Comparison of ENCODE assay signal across 9 cellular contexts in genomic region chr19:1040476-1041271, GRCh38. TPM values are rescaled to one million over a fixed set of nuclear protein-coding genes. Genes with fewer than 3 reads are reported as not detected.
DNase-seq lines count a peak whose midpoint lies in the region; ATAC-seq, FAIRE-seq and TF ChIP-seq lines count a peak whose summit lies in the region.
"Had no signal": no experiment of that assay in that cellular context is flagged by ENCODE, and none has a peak within 500 bp of the region (broad histone marks: within the 10 kb centered on the region; RNA-seq: fewer than 3 reads in every experiment).

No MANE protein-coding gene starts in this region.

- H3K79me2 ChIP-seq in Karpas-422 (ENCODE audit: low read length): no peaks in the 10 kb centered on the region
- no peaks in the 10 kb centered on the region for H3K79me2 ChIP-seq in fibroblast of lung (ENCODE audit: control insufficient read depth, insufficient read depth, low read length)

- peak; percentile 66 for FAIRE-seq in RCC 7860 (lab: Jason Lieb, UNC)

- intact Hi-C loops in activated T-helper 1 cell treated with anti-CD3 and anti-CD28 coated beads, Interleukin-12 subunit alpha, Interleukin-12 subunit beta, Interleukin-2, Interleukin-4 antibody, amounts not matched to agents 30 ng/mL and 10 ng/mL and 1 ng/mL, durations not matched to agents 14 hours and 24 hours and 36 hours (cut with micrococcal nuclease): loop anchor here (1.0 to 2.0 kb wide), 3 partner anchors 19 to 62 kb away; partner anchors contain the start of genes GPX4, RNU6-2 and TMEM259
- intact Hi-C loops in naive thymus-derived CD4-positive, alpha-beta T cell (cut with micrococcal nuclease): loop anchor here (1.0 to 5.0 kb wide), 8 partner anchors 12 to 165 kb away; partner anchors contain the start of genes ARHGAP45 (in 2 of the 2), RNU6-2 (in 2 of the 2), TMEM259 (in 2 of the 2) and POLR2E (in 1 of the 2)

- DNase-seq in CD4-positive, CD25-positive, alpha-beta regulatory T cell: peak; percentile 85 to 96 (median 86)
- DNase-seq in Karpas-422: peak; percentile 98
- DNase-seq in RCC 7860 (ENCODE audit: low spot score): peak; percentile 76
- DNase-seq in activated T-helper 1 cell treated with anti-CD3 and anti-CD28 coated beads, Interleukin-12 subunit alpha, Interleukin-12 subunit beta, Interleukin-2, Interleukin-4 antibody, amounts not matched to agents 30 ng/mL and 10 ng/mL and 1 ng/mL, durations not matched to agents 14 hours and 24 hours and 36 hours (ENCODE audit: low spot score): peak; percentile 90
- DNase-seq in fibroblast of lung (ENCODE audit: low read depth in 2 of 2): peak; percentile 94 to 95
- peak; percentile 70 to 90 (median 87) for DNase-seq in naive thymus-derived CD4-positive, alpha-beta T cell
- peak; percentile 86 to 87 for DNase-seq in stimulated activated CD8-positive, alpha-beta memory T cell treated with anti-CD3 and anti-CD28 coated beads, Interleukin-7, amount 100 ng/mL, for 4 hours (ENCODE audit: low read depth in 2 of 2)

- peaks cover 5 to 59% (median 28%) of the 10 kb centered on the region in 4 donors for H3K4me1 Mint-ChIP-seq in CD4-positive, CD25-positive, alpha-beta regulatory T cell
- peaks cover 47% of the 10 kb centered on the region for H3K4me1 Mint-ChIP-seq in activated T-helper 1 cell treated with anti-CD3 and anti-CD28 coated beads, Interleukin-12 subunit alpha, Interleukin-12 subunit beta, Interleukin-2, Interleukin-4 antibody, amounts not matched to agents 30 ng/mL and 10 ng/mL and 1 ng/mL, durations not matched to agents 14 hours and 24 hours and 36 hours (ENCODE audit: low read depth)
- peaks cover 24 to 59% (median 49%) of the 10 kb centered on the region in 7 donors for H3K4me1 Mint-ChIP-seq in naive thymus-derived CD4-positive, alpha-beta T cell

- H3K9ac ChIP-seq in Karpas-422 (ENCODE audit: low read length): peak overlapping the region; percentile 79
- H3K9ac ChIP-seq in fibroblast of lung (ENCODE audit: insufficient read depth, low read length): peak overlapping the region; percentile 18

- peak; percentile 59 to 66 for ATAC-seq in CD4-positive, CD25-positive, alpha-beta regulatory T cell (ENCODE audit: low read depth in 2 of 2)
- peak; percentile 33 for ATAC-seq in GM21528 (IDR thresholded peaks at IDR 0.05; ENCODE audit: low FRiP score, unreplicated experiment)
- ATAC-seq in naive thymus-derived CD4-positive, alpha-beta T cell: peak; percentile 63

- peak overlapping the region; percentile 87 for H3K4me2 ChIP-seq in Karpas-422 (ENCODE audit: low read depth, low read length, poor library complexity, severe bottlenecking)
- peak overlapping the region; percentile 93 for H3K4me2 ChIP-seq in fibroblast of lung (ENCODE audit: extremely low read depth, insufficient read depth, low read length)

- H2AFZ ChIP-seq in Karpas-422 (ENCODE audit: low read length) (peak overlapping the region; percentile 17; the same call in 1 of the 2 replicates), fibroblast of lung (ENCODE audit: low read length) (peak overlapping the region; percentile 51)

- H3K27me3 ChIP-seq in CD4-positive, CD25-positive, alpha-beta regulatory T cell (ENCODE audit: control insufficient read depth, insufficient read depth, low read length): no peaks in the 10 kb centered on the region
- H3K27me3 ChIP-seq in Karpas-422 (ENCODE audit: low read length): no peaks in the 10 kb centered on the region
- no peaks in the 10 kb centered on the region for H3K27me3 ChIP-seq in fibroblast of lung (ENCODE audit: control insufficient read depth, insufficient read depth, low read length)
- H3K27me3 ChIP-seq in naive thymus-derived CD4-positive, alpha-beta T cell (ENCODE audit: control insufficient read depth in 2 of 2, insufficient read depth in 2 of 2, low read length in 2 of 2): no peaks in the 10 kb centered on the region

- TF ChIP-seq CTCF in fibroblast of lung (conservative IDR thresholded peaks at IDR 0.05 in 1 of 2, IDR thresholded peaks at IDR 0.05 in 1 of 2; ENCODE audit: low read depth in 1 of 2, low read length in 2 of 2): no peak

- H3K4me3 Mint-ChIP-seq in CD4-positive, CD25-positive, alpha-beta regulatory T cell: peak overlapping the region; percentile 92 to 99 (median 98)
- H3K4me3 Mint-ChIP-seq in activated T-helper 1 cell treated with anti-CD3 and anti-CD28 coated beads, Interleukin-12 subunit alpha, Interleukin-12 subunit beta, Interleukin-2, Interleukin-4 antibody, amounts not matched to agents 30 ng/mL and 10 ng/mL and 1 ng/mL, durations not matched to agents 14 hours and 24 hours and 36 hours: peak overlapping the region; percentile 97
- peak overlapping the region; percentile 95 to 100 (median 98) for H3K4me3 Mint-ChIP-seq in naive thymus-derived CD4-positive, alpha-beta T cell

- H3K27ac ChIP-seq in CD4-positive, CD25-positive, alpha-beta regulatory T cell (ENCODE audit: insufficient read depth, low read length, poor library complexity, severe bottlenecking): peak overlapping the region; percentile 74
- H3K27ac ChIP-seq in Karpas-422 (ENCODE audit: low read length) (peak overlapping the region; percentile 56), fibroblast of lung (ENCODE audit: insufficient read depth, low read length) (no peak overlapping the region)
- H3K27ac ChIP-seq in naive thymus-derived CD4-positive, alpha-beta T cell (ENCODE audit: low read depth, low read length): peak overlapping the region; percentile 74

- no peaks in the 10 kb centered on the region for H3K9me3 ChIP-seq in CD4-positive, CD25-positive, alpha-beta regulatory T cell (ENCODE audit: control insufficient read depth in 2 of 2, low read length in 2 of 2)
- H3K9me3 ChIP-seq in Karpas-422 (ENCODE audit: low read length) (no peaks in the 10 kb centered on the region), fibroblast of lung (ENCODE audit: control insufficient read depth, insufficient read depth, low read depth, low read length) (no peaks in the 10 kb centered on the region)
- H3K9me3 ChIP-seq in naive thymus-derived CD4-positive, alpha-beta T cell (ENCODE audit: control insufficient read depth in 2 of 3, low read length in 3 of 3): no peaks in the 10 kb centered on the region

- POLR2A ChIA-PET in naive thymus-derived CD4-positive, alpha-beta T cell (lab: Charles Lee): interaction anchor here (0.6 to 9.4 kb wide), 23 partner anchors 8 to 449 kb away, joined by 3 to 342 read pairs (median 5); partner anchors contain the start of genes ARHGAP45, CIRBP, CNN2 and GPX4

- CTCF ChIA-PET in naive thymus-derived CD4-positive, alpha-beta T cell (lab: Charles Lee): interaction anchor here (0.6 to 3.1 kb wide), 10 partner anchors 10 to 1706 kb away, joined by 3 to 13 read pairs (median 4); partner anchors contain the start of genes CIRBP, CNN2 and RNU6-2

- peaks cover 23% of the 10 kb centered on the region for H3K36me3 ChIP-seq in CD4-positive, CD25-positive, alpha-beta regulatory T cell (ENCODE audit: control insufficient read depth, insufficient read depth, low read length)
- peaks cover 4% of the 10 kb centered on the region; the same call in 1 of the 2 replicates for H3K36me3 ChIP-seq in Karpas-422 (ENCODE audit: insufficient read depth, low read length)
- H3K36me3 ChIP-seq in fibroblast of lung (ENCODE audit: control insufficient read depth, insufficient read depth, low read length): peaks cover 17% of the 10 kb centered on the region
- H3K36me3 ChIP-seq in naive thymus-derived CD4-positive, alpha-beta T cell (ENCODE audit: control insufficient read depth in 2 of 3, insufficient read depth in 3 of 3, low read length in 3 of 3): peaks cover 6 to 46% (median 7%) of the 10 kb centered on the region in 3 experiments

- H3K4me1 ChIP-seq in CD4-positive, CD25-positive, alpha-beta regulatory T cell (ENCODE audit: control insufficient read depth, insufficient read depth, low read length, poor library complexity, severe bottlenecking): peaks cover 45% of the 10 kb centered on the region
- H3K4me1 ChIP-seq in Karpas-422 (ENCODE audit: low read length) (peaks cover 42% of the 10 kb centered on the region), fibroblast of lung (ENCODE audit: control insufficient read depth, extremely low read depth, insufficient read depth, low read length) (peaks cover 26% of the 10 kb centered on the region)
- peaks cover 30 to 42% of the 10 kb centered on the region in 2 donors for H3K4me1 ChIP-seq in naive thymus-derived CD4-positive, alpha-beta T cell (ENCODE audit: control insufficient read depth in 2 of 2, insufficient read depth in 2 of 2, low read length in 2 of 2)

- no peaks in the 10 kb centered on the region for H3K27me3 Mint-ChIP-seq in CD4-positive, CD25-positive, alpha-beta regulatory T cell
- H3K27me3 Mint-ChIP-seq in activated T-helper 1 cell treated with anti-CD3 and anti-CD28 coated beads, Interleukin-12 subunit alpha, Interleukin-12 subunit beta, Interleukin-2, Interleukin-4 antibody, amounts not matched to agents 30 ng/mL and 10 ng/mL and 1 ng/mL, durations not matched to agents 14 hours and 24 hours and 36 hours (ENCODE audit: insufficient read depth): no peaks in the 10 kb centered on the region
- no peaks in the 10 kb centered on the region for H3K27me3 Mint-ChIP-seq in naive thymus-derived CD4-positive, alpha-beta T cell

- peak overlapping the region; percentile 90 to 95 (median 93) for H3K27ac Mint-ChIP-seq in CD4-positive, CD25-positive, alpha-beta regulatory T cell
- peak overlapping the region; percentile 86 for H3K27ac Mint-ChIP-seq in activated T-helper 1 cell treated with anti-CD3 and anti-CD28 coated beads, Interleukin-12 subunit alpha, Interleukin-12 subunit beta, Interleukin-2, Interleukin-4 antibody, amounts not matched to agents 30 ng/mL and 10 ng/mL and 1 ng/mL, durations not matched to agents 14 hours and 24 hours and 36 hours
- H3K27ac Mint-ChIP-seq in naive thymus-derived CD4-positive, alpha-beta T cell: peak overlapping the region; percentile 79 to 98 (median 95)

- H3K36me3 Mint-ChIP-seq in CD4-positive, CD25-positive, alpha-beta regulatory T cell: peaks cover 18% of the 10 kb centered on the region
- peaks cover 22% of the 10 kb centered on the region for H3K36me3 Mint-ChIP-seq in activated T-helper 1 cell treated with anti-CD3 and anti-CD28 coated beads, Interleukin-12 subunit alpha, Interleukin-12 subunit beta, Interleukin-2, Interleukin-4 antibody, amounts not matched to agents 30 ng/mL and 10 ng/mL and 1 ng/mL, durations not matched to agents 14 hours and 24 hours and 36 hours (ENCODE audit: low read depth)
- peaks cover 6 to 30% (median 14%) of the 10 kb centered on the region in 5 donors for H3K36me3 Mint-ChIP-seq in naive thymus-derived CD4-positive, alpha-beta T cell

- peak overlapping the region; percentile 85 for H3K4me3 ChIP-seq in CD4-positive, CD25-positive, alpha-beta regulatory T cell (ENCODE audit: low read depth, low read length)
- H3K4me3 ChIP-seq in Karpas-422 (ENCODE audit: low read length) (peak overlapping the region; percentile 79), fibroblast of lung (replicated peaks in 1 of 4; ENCODE audit: control extremely low read depth in 1 of 4, insufficient read depth in 1 of 4, low read depth in 3 of 4, low read length in 4 of 4) (peak overlapping the region; percentile 53 to 67 (median 58))
- H3K4me3 ChIP-seq in naive thymus-derived CD4-positive, alpha-beta T cell (ENCODE audit: low read length): peak overlapping the region; percentile 74

- H3K9me3 Mint-ChIP-seq in CD4-positive, CD25-positive, alpha-beta regulatory T cell: peaks cover 0 to 2% (median 0%) of the 10 kb centered on the region in 7 donors
- H3K9me3 Mint-ChIP-seq in activated T-helper 1 cell treated with anti-CD3 and anti-CD28 coated beads, Interleukin-12 subunit alpha, Interleukin-12 subunit beta, Interleukin-2, Interleukin-4 antibody, amounts not matched to agents 30 ng/mL and 10 ng/mL and 1 ng/mL, durations not matched to agents 14 hours and 24 hours and 36 hours: no peaks in the 10 kb centered on the region
- peaks cover 0 to 2% (median 0%) of the 10 kb centered on the region in 11 donors for H3K9me3 Mint-ChIP-seq in naive thymus-derived CD4-positive, alpha-beta T cell

- H4K20me1 ChIP-seq in Karpas-422 (ENCODE audit: insufficient read depth, low read depth, low read length) (0 out of 2 replicates have a peak, but pooled peaks cover 8% of the 10 kb centered on the region), fibroblast of lung (ENCODE audit: control insufficient read depth, extremely low read depth, insufficient read depth, low read length) (no peaks in the 10 kb centered on the region)

- H3K9me2 ChIP-seq in Karpas-422 (replicated peaks; ENCODE audit: insufficient read depth, low read length): no peaks in the 10 kb centered on the region

RNA-seq across cellular contexts. Expression of gene ABCA7, which starts 0.8 kb away (rescaled TPM):
- 161 TPM for total RNA-seq in CD4-positive, CD25-positive, alpha-beta regulatory T cell
- 10 to 100 TPM in 1 of 4 donors, 1 to 10 TPM in 3; 3.4 to 13.3 (median 6.9) TPM for polyA plus RNA-seq in CD4-positive, CD25-positive, alpha-beta regulatory T cell
- 23.8 and 31.7 TPM in 2 replicates for total RNA-seq in Karpas-422 (2014; rRNA removed; shearing (Covaris generic); ENCODE audit: low replicate concordance)
- total RNA-seq in activated T-helper 1 cell treated with anti-CD3 and anti-CD28 coated beads, Interleukin-12 subunit alpha, Interleukin-12 subunit beta, Interleukin-2, Interleukin-4 antibody, amounts not matched to agents 30 ng/mL and 10 ng/mL and 1 ng/mL, durations not matched to agents 14 hours and 24 hours and 36 hours: 15.8 and 18.3 TPM in 2 replicates
- 2.3 and 9.7 TPM in 2 replicates for total RNA-seq in fibroblast of lung
- 2.2 and 2.3 TPM in 2 replicates for polyA plus RNA-seq in fibroblast of lung
- 3.8 and 10.5 TPM in 2 replicates for polyA plus RNA-seq in fibroblast of lung (2012)
- polyA minus RNA-seq in fibroblast of lung (ENCODE audit: low replicate concordance): 2.9 and 17.4 TPM in 2 replicates
- total RNA-seq in naive thymus-derived CD4-positive, alpha-beta T cell: 100 to 1,000 TPM in 4 of 5 experiments, 10 to 100 TPM in 1; 57.8 to 323 (median 155) TPM
- 10 to 100 TPM in 1 of 2 donors, 1 to 10 TPM in 1; 6.6 to 25.5 TPM for polyA plus RNA-seq in naive thymus-derived CD4-positive, alpha-beta T cell

RNA-seq across cellular contexts. Expression of gene CNN2, which starts 14.3 kb away (rescaled TPM):
- total RNA-seq in CD4-positive, CD25-positive, alpha-beta regulatory T cell: 397 TPM
- polyA plus RNA-seq in CD4-positive, CD25-positive, alpha-beta regulatory T cell: 100 to 1,000 TPM; 378 to 426 (median 401) TPM
- total RNA-seq in Karpas-422 (2014; rRNA removed; shearing (Covaris generic); ENCODE audit: low replicate concordance): 88.6 and 97.9 TPM in 2 replicates
- 112 and 114 TPM in 2 replicates for total RNA-seq in activated T-helper 1 cell treated with anti-CD3 and anti-CD28 coated beads, Interleukin-12 subunit alpha, Interleukin-12 subunit beta, Interleukin-2, Interleukin-4 antibody, amounts not matched to agents 30 ng/mL and 10 ng/mL and 1 ng/mL, durations not matched to agents 14 hours and 24 hours and 36 hours
- total RNA-seq in fibroblast of lung: 120 and 194 TPM in 2 replicates
- polyA plus RNA-seq in fibroblast of lung: 299 and 473 TPM in 2 replicates
- 425 and 591 TPM in 2 replicates for polyA plus RNA-seq in fibroblast of lung (2012)
- 987 and 1,445 TPM in 2 replicates for polyA minus RNA-seq in fibroblast of lung (ENCODE audit: low replicate concordance)
- 100 to 1,000 TPM; 234 to 440 (median 240) TPM for total RNA-seq in naive thymus-derived CD4-positive, alpha-beta T cell
- polyA plus RNA-seq in naive thymus-derived CD4-positive, alpha-beta T cell: 100 to 1,000 TPM; 401 to 704 TPM

RNA-seq across cellular contexts. Expression of gene RNU6-2, which starts 19.4 kb away (rescaled TPM):
- total RNA-seq in CD4-positive, CD25-positive, alpha-beta regulatory T cell: not detected
- not detected for polyA plus RNA-seq in CD4-positive, CD25-positive, alpha-beta regulatory T cell
- not detected in 2 replicates for total RNA-seq in Karpas-422 (2014; rRNA removed; shearing (Covaris generic); ENCODE audit: low replicate concordance)
- not detected in 2 replicates for total RNA-seq in activated T-helper 1 cell treated with anti-CD3 and anti-CD28 coated beads, Interleukin-12 subunit alpha, Interleukin-12 subunit beta, Interleukin-2, Interleukin-4 antibody, amounts not matched to agents 30 ng/mL and 10 ng/mL and 1 ng/mL, durations not matched to agents 14 hours and 24 hours and 36 hours
- not detected in 2 replicates for total RNA-seq in fibroblast of lung
- polyA plus RNA-seq in fibroblast of lung: not detected in 2 replicates
- not detected in 2 replicates for polyA plus RNA-seq in fibroblast of lung (2012)
- not detected in 2 replicates for polyA minus RNA-seq in fibroblast of lung (ENCODE audit: low replicate concordance)
- total RNA-seq in naive thymus-derived CD4-positive, alpha-beta T cell: not detected
- polyA plus RNA-seq in naive thymus-derived CD4-positive, alpha-beta T cell: not detected
- total RNA-seq: T-helper 1 cell treated with Interleukin-12 subunit alpha and Interleukin-12 subunit beta and Interleukin-4 antibody, amounts not matched to agents 30 ng/mL and 1 ng/mL, for 36 hours had no signal

RNA-seq across cellular contexts. Expression of gene TMEM259, which starts 19.8 kb away (rescaled TPM):
- total RNA-seq in CD4-positive, CD25-positive, alpha-beta regulatory T cell: 339 TPM
- polyA plus RNA-seq in CD4-positive, CD25-positive, alpha-beta regulatory T cell: 10 to 100 TPM; 51.6 to 67.1 (median 54.2) TPM
- 133 and 167 TPM in 2 replicates for total RNA-seq in Karpas-422 (2014; rRNA removed; shearing (Covaris generic); ENCODE audit: low replicate concordance)
- 162 and 170 TPM in 2 replicates for total RNA-seq in activated T-helper 1 cell treated with anti-CD3 and anti-CD28 coated beads, Interleukin-12 subunit alpha, Interleukin-12 subunit beta, Interleukin-2, Interleukin-4 antibody, amounts not matched to agents 30 ng/mL and 10 ng/mL and 1 ng/mL, durations not matched to agents 14 hours and 24 hours and 36 hours
- 47.5 and 57.8 TPM in 2 replicates for total RNA-seq in fibroblast of lung
- polyA plus RNA-seq in fibroblast of lung: 67.1 and 67.9 TPM in 2 replicates
- 67.4 and 72.8 TPM in 2 replicates for polyA plus RNA-seq in fibroblast of lung (2012)
- polyA minus RNA-seq in fibroblast of lung (ENCODE audit: low replicate concordance): 106 and 167 TPM in 2 replicates
- total RNA-seq in naive thymus-derived CD4-positive, alpha-beta T cell: 100 to 1,000 TPM; 189 to 347 (median 311) TPM
- polyA plus RNA-seq in naive thymus-derived CD4-positive, alpha-beta T cell: 10 to 100 TPM; 40.7 to 86.1 TPM

RNA-seq across cellular contexts. Expression of gene ARHGAP45, which starts 26.3 kb away (rescaled TPM):
- 756 TPM for total RNA-seq in CD4-positive, CD25-positive, alpha-beta regulatory T cell
- 100 to 1,000 TPM; 258 to 297 (median 277) TPM for polyA plus RNA-seq in CD4-positive, CD25-positive, alpha-beta regulatory T cell
- total RNA-seq in Karpas-422 (2014; rRNA removed; shearing (Covaris generic); ENCODE audit: low replicate concordance): 31.5 and 114 TPM in 2 replicates
- 201 and 202 TPM in 2 replicates for total RNA-seq in activated T-helper 1 cell treated with anti-CD3 and anti-CD28 coated beads, Interleukin-12 subunit alpha, Interleukin-12 subunit beta, Interleukin-2, Interleukin-4 antibody, amounts not matched to agents 30 ng/mL and 10 ng/mL and 1 ng/mL, durations not matched to agents 14 hours and 24 hours and 36 hours
- total RNA-seq in fibroblast of lung: 0.77 and 1.8 TPM in 2 replicates
- polyA plus RNA-seq in fibroblast of lung: 0.42 and 0.78 TPM in 2 replicates
- polyA plus RNA-seq in fibroblast of lung (2012): 3.3 and 7.8 TPM in 2 replicates
- 0.67 and 0.90 TPM in 2 replicates for polyA minus RNA-seq in fibroblast of lung (ENCODE audit: low replicate concordance)
- 1,000 to 10,000 TPM in 1 of 5 experiments, 100 to 1,000 TPM in 4; 467 to 1,030 (median 779) TPM for total RNA-seq in naive thymus-derived CD4-positive, alpha-beta T cell
- 100 to 1,000 TPM; 305 to 880 TPM for polyA plus RNA-seq in naive thymus-derived CD4-positive, alpha-beta T cell
